Comparison of ENCODE assay signal across 27 cellular contexts in genomic region chr14:65798216-65798615, GRCh38.
"Had no signal": no experiment of that assay in that cellular context is flagged by ENCODE, and none has a peak within 500 bp of the region (broad histone marks: within the 10 kb centered on the region; RNA-seq: fewer than 3 reads in every experiment).

No MANE protein-coding gene starts in this region.

- H3K4me1 ChIP-seq: psoas muscle, spleen, suprapubic skin, testis, tibial artery, transverse colon, upper lobe of right lung, uterus had no signal

- FAIRE-seq: pancreas had no signal

- H3K4me1 Mint-ChIP-seq: naive thymus-derived CD4-positive, alpha-beta T cell; stimulated activated memory B cell treated with anti-CD40 and anti-IgM and Interleukin-4, amounts not matched to agents 10 μg/mL and 1 μg/mL and 100 μg/mL, for 72 hours; stimulated activated naive CD8-positive, alpha-beta T cell treated with anti-CD3 and anti-CD28 coated beads, Interleukin-15, amount 100 ng/mL, for 72 hours had no signal

- H3K9me3 Mint-ChIP-seq: naive thymus-derived CD4-positive, alpha-beta T cell; natural killer cell treated with Interleukin-12 subunit alpha and Interleukin-12 subunit beta and Interleukin-15 and Interleukin-18, amount 100 ng/mL, for 72 hours; nephron progenitor cell; stimulated activated naive CD8-positive, alpha-beta T cell treated with anti-CD3 and anti-CD28 coated beads, Interleukin-15, amount 100 ng/mL, for 72 hours; type B pancreatic cell had no signal

- H3K9me3 ChIP-seq: neutrophil, pancreas, psoas muscle, suprapubic skin, testis, tibial artery, transverse colon, upper lobe of right lung, uterus had no signal

- H3K4me3 Mint-ChIP-seq: naive thymus-derived CD4-positive, alpha-beta T cell; natural killer cell treated with Interleukin-12 subunit alpha and Interleukin-12 subunit beta and Interleukin-15 and Interleukin-18, amount 100 ng/mL, for 72 hours; nephron progenitor cell; stimulated activated memory B cell treated with anti-CD40 and anti-IgM and Interleukin-4, amounts not matched to agents 10 μg/mL and 1 μg/mL and 100 μg/mL, for 72 hours; stimulated activated naive CD8-positive, alpha-beta T cell treated with anti-CD3 and anti-CD28 coated beads, Interleukin-15, amount 100 ng/mL, for 72 hours; type B pancreatic cell had no signal

- H3K27ac Mint-ChIP-seq: naive thymus-derived CD4-positive, alpha-beta T cell; natural killer cell treated with Interleukin-12 subunit alpha and Interleukin-12 subunit beta and Interleukin-15 and Interleukin-18, amount 100 ng/mL, for 72 hours; nephron progenitor cell; stimulated activated memory B cell treated with anti-CD40 and anti-IgM and Interleukin-4, amounts not matched to agents 10 μg/mL and 1 μg/mL and 100 μg/mL, for 72 hours; type B pancreatic cell had no signal

- H3K27me3 ChIP-seq: neutrophil, pancreas, spleen, suprapubic skin, testis, transverse colon, upper lobe of right lung, uterus had no signal

- H3K36me3 ChIP-seq: neutrophil, pancreas, spleen, suprapubic skin, tibial artery, transverse colon, upper lobe of right lung, uterus had no signal

- H3K4me3 ChIP-seq: pancreas, psoas muscle, skin epidermis, smooth muscle cell, spleen, suprapubic skin, testis, tibial artery, transverse colon, upper lobe of right lung, uterus had no signal

- H3K27ac ChIP-seq: neutrophil, pancreas, psoas muscle, skin epidermis, spleen, suprapubic skin, testis, tibial artery, transverse colon, upper lobe of right lung, uterus had no signal

- H3K4me2 ChIP-seq: smooth muscle cell had no signal

- DNase-seq: naive thymus-derived CD4-positive, alpha-beta T cell; nephron progenitor cell; nucleus accumbens; pancreas; psoas muscle; right cardiac atrium; spleen; stimulated activated CD4-positive, alpha-beta T cell treated with anti-CD3 and anti-CD28 coated beads, Interleukin-12 subunit alpha, Interleukin-12 subunit beta, amount 100 ng/mL, for 4 hours; stimulated activated CD4-positive, alpha-beta T cell treated with anti-CD3 and anti-CD28 coated beads, Interleukin-1b, Interleukin-23, amount 100 ng/mL, for 48 hours; stimulated activated CD4-positive, alpha-beta T cell treated with anti-CD3 and anti-CD28 coated beads, Interleukin-4, amount 100 ng/mL, for 1 hour; stimulated activated CD4-positive, alpha-beta T cell treated with anti-CD3 and anti-CD28 coated beads, Interleukin-4, amount 100 ng/mL, for 4 hours; stimulated activated CD8-positive, alpha-beta memory T cell treated with anti-CD3 and anti-CD28 coated beads, Interleukin-4, amount 100 ng/mL, for 48 hours; stimulated activated naive CD4-positive, alpha-beta T cell; stimulated activated naive CD8-positive, alpha-beta T cell treated with anti-CD3 and anti-CD28 coated beads, Interleukin-15, amount 100 ng/mL, for 72 hours; stimulated activated naive CD8-positive, alpha-beta T cell treated with anti-CD3 and anti-CD28 coated beads, Interleukin-15, Interleukin-2, amounts not matched to agents 100 U/mL and 50 U/mL, for 24 hours; testis; tibial artery; transverse colon; upper lobe of right lung; uterus had no signal

- H3K36me3 Mint-ChIP-seq: natural killer cell treated with Interleukin-12 subunit alpha and Interleukin-12 subunit beta and Interleukin-15 and Interleukin-18, amount 100 ng/mL, for 72 hours; type B pancreatic cell had no signal

- H3K27me3 Mint-ChIP-seq: stimulated activated memory B cell treated with anti-CD40 and anti-IgM and Interleukin-4, amounts not matched to agents 10 μg/mL and 1 μg/mL and 100 μg/mL, for 72 hours had no signal
